Comparison of ENCODE assay signal across 9 cellular contexts in genomic region chr1:24287779-24288178, GRCh38. TPM values are rescaled to one million over a fixed set of nuclear protein-coding genes. Genes with fewer than 3 reads are reported as not detected.
"Had no signal": no experiment of that assay in that cellular context is flagged by ENCODE, and none has a peak within 500 bp of the region (broad histone marks: within the 10 kb centered on the region; RNA-seq: fewer than 3 reads in every experiment).

No MANE protein-coding gene starts in this region.

RNA-seq across cellular contexts. Expression of gene GRHL3, which starts 31.4 kb away (rescaled TPM):
- total RNA-seq: activated CD4-positive, alpha-beta memory T cell treated with anti-CD3 and anti-CD28 coated beads for 36 hours; activated CD4-positive, alpha-beta T cell treated with anti-CD3 and anti-CD28 coated beads for 36 hours; activated CD4-positive, alpha-beta T cell treated with anti-CD3 and anti-CD28 coated beads, Interleukin-2, amount 10 ng/mL, durations not matched to agents 24 days and 14 days; activated CD4-positive, alpha-beta T cell treated with anti-CD3 and anti-CD28 coated beads, Interleukin-2, amount 10 ng/mL, durations not matched to agents 7 days and 5 days; activated CD8-positive, alpha-beta memory T cell treated with anti-CD3 and anti-CD28 coated beads for 36 hours; activated CD8-positive, alpha-beta T cell treated with anti-CD3 and anti-CD28 coated beads for 36 hours; activated CD8-positive, alpha-beta T cell treated with anti-CD3 and anti-CD28 coated beads, Interleukin-2, amount 10 ng/mL, durations not matched to agents 7 days and 5 days; T-helper 17 cell; T-helper 2 cell treated with Interferon-gamma antibody and Interleukin-4, amounts not matched to agents 100 ng/mL and 5 ng/mL, for 36 hours had no signal
